Comparison of ENCODE assay signal across 8 cellular contexts in the genomic region with DNA sequence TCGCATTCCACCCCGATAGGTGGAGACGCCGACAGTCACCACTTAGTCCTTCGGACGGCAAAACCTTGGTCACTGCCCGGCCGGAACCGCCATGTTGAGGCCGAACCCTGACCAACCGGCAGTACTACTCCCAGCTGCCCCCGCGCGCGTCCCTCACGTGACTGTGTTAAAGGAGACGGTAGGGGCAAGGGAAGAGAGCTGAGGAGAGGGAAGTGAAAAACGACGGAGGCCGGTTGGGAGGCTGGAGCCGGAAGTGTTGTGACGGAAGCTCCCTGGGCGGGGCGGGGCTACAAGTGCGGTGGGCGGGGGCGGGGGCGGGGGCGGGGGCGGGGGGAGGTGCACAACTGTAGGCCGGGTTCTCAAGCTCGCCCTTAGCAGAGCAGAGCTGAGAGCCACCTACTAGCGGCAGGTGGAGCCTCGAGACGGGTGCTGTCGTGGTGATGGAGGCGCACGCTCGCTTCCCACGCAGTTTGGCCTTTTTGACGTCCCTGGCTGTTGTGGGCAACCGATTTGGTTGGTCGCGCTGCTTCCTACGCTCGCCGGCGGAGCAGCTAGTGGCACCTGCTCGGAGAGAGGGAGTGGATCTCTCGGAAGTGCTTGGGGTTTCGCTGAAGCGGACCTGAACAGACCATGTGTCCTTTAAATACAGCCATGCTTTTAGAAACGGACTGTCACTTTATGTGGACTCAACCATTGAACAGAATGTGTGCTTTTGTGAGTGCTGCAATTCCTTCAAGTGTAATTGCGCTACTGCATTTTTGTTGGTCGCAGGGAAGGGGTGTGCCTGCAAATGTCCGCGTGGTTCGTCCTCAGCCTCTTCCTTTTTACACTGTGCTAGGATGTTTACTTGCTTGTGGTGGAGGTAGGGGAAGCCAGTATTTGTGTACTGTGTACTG. TPM values are rescaled to one million over a fixed set of nuclear protein-coding genes. Genes with fewer than 3 reads are reported as not detected.
DNase-seq lines count a peak whose midpoint lies in the region; ATAC-seq, FAIRE-seq and TF ChIP-seq lines count a peak whose summit lies in the region.

A gene with protein sequence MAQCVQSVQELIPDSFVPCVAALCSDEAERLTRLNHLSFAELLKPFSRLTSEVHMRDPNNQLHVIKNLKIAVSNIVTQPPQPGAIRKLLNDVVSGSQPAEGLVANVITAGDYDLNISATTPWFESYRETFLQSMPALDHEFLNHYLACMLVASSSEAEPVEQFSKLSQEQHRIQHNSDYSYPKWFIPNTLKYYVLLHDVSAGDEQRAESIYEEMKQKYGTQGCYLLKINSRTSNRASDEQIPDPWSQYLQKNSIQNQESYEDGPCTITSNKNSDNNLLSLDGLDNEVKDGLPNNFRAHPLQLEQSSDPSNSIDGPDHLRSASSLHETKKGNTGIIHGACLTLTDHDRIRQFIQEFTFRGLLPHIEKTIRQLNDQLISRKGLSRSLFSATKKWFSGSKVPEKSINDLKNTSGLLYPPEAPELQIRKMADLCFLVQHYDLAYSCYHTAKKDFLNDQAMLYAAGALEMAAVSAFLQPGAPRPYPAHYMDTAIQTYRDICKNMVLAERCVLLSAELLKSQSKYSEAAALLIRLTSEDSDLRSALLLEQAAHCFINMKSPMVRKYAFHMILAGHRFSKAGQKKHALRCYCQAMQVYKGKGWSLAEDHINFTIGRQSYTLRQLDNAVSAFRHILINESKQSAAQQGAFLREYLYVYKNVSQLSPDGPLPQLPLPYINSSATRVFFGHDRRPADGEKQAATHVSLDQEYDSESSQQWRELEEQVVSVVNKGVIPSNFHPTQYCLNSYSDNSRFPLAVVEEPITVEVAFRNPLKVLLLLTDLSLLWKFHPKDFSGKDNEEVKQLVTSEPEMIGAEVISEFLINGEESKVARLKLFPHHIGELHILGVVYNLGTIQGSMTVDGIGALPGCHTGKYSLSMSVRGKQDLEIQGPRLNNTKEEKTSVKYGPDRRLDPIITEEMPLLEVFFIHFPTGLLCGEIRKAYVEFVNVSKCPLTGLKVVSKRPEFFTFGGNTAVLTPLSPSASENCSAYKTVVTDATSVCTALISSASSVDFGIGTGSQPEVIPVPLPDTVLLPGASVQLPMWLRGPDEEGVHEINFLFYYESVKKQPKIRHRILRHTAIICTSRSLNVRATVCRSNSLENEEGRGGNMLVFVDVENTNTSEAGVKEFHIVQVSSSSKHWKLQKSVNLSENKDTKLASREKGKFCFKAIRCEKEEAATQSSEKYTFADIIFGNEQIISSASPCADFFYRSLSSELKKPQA (N-terminal part only) (minus strand): TSS at position 130 of the 896 bp plus-strand sequence. CDS start 364 bp downstream, outside the sequence.

- H3K27me3 ChIP-seq in bronchial epithelial cell (ENCODE audit: control insufficient read depth, insufficient read depth, low read length) = no peaks in the 10 kb centered on the region

- FAIRE-seq in bronchial epithelial cell (lab: Jason Lieb, UNC) = no peak

- no peak for TF ChIP-seq CTCF in WI38 (IDR thresholded peaks at IDR 0.05; ENCODE audit: low read depth, low read length)
- peak; percentile 37 for TF ChIP-seq CTCF in bronchial epithelial cell (IDR thresholded peaks at IDR 0.05; ENCODE audit: insufficient read depth, low read length, severe bottlenecking)

- H3K4me3 ChIP-seq in WI38 (ENCODE audit: low read depth, low read length) = peak within 1 kb of the TSS; percentile 70
- H3K4me3 ChIP-seq in bronchial epithelial cell (ENCODE audit: low read depth, low read length) = peak within 1 kb of the TSS; percentile 81

- DNase-seq in AG08395 (ENCODE audit: low spot score) (peak; percentile 97), NCI-H2227 (lab: John Stamatoyannopoulos, UW; ENCODE audit: unreplicated experiment) (peak; percentile 97), bronchial epithelial cell (ENCODE audit: low read depth) (peak; percentile 93), iPS-NIHi7 (ENCODE audit: extremely low spot score) (peak; percentile 96), smooth muscle cell of the brain vasculature (ENCODE audit: low read depth, low spot score) (peak; percentile 96)

- ATAC-seq in GM18873 (IDR thresholded peaks at IDR 0.05; ENCODE audit: low FRiP score, unreplicated experiment) = peak; percentile 86
- peak; percentile 86 for ATAC-seq in HG03139 (IDR thresholded peaks at IDR 0.05; ENCODE audit: unreplicated experiment)

- no peaks in the 10 kb centered on the region for H3K36me3 ChIP-seq in bronchial epithelial cell (ENCODE audit: control insufficient read depth, insufficient read depth, low read length)

RNA-seq across cellular contexts. Expression of the gene that starts here (rescaled TPM):
- 37.4 and 37.9 TPM in 2 replicates for total RNA-seq in bronchial epithelial cell

Comparison
In these comparisons a context has a peak if more than half of its experiments do, and no peak if none do; other contexts are left out.
1. Peak in every context shown above with its lines: DNase-seq, ATAC-seq and H3K4me3 ChIP-seq.